In genomic region chr12:27491226-27491625, GRCh38 we compare ENCODE assay signal across 9 cellular contexts. TPM values are rescaled to one million over a fixed set of nuclear protein-coding genes. Genes with fewer than 3 reads are reported as not detected.
"Had no signal": no experiment of that assay in that cellular context is flagged by ENCODE, and none has a peak within 500 bp of the region (broad histone marks: within the 10 kb centered on the region; RNA-seq: fewer than 3 reads in every experiment).

No MANE protein-coding gene starts in this region.

- H2AFZ ChIP-seq: GM23338 had no signal

- ATAC-seq: GM23338, K562 had no signal

- H3K4me3 ChIP-seq: GM23338, K562 had no signal

- H3K4me2 ChIP-seq: GM23338 had no signal

- DNase-seq: H9, HCEC 1CT, HFFc6, IMR-90 had no signal

- H3K27ac ChIP-seq: HL-60 had no signal

- FAIRE-seq: H1, H54, K562 had no signal

RNA-seq across cellular contexts. Expression of gene SMCO2, which starts 44.7 kb away (rescaled TPM):
- total RNA-seq: GM23338, HFFc6, IMR-90, K562 had no signal
- polyA plus RNA-seq: K562 had no signal
